11 cellular contexts compared by ENCODE assay signal in genomic region chr4:6601661-6602250, GRCh38. TPM values are rescaled to one million over a fixed set of nuclear protein-coding genes. Genes with fewer than 3 reads are reported as not detected.
DNase-seq lines count a peak whose midpoint lies in the region; ATAC-seq lines count a peak whose summit lies in the region.
"Had no signal": no experiment of that assay in that cellular context is flagged by ENCODE, and none has a peak within 500 bp of the region (broad histone marks: within the 10 kb centered on the region; RNA-seq: fewer than 3 reads in every experiment).

No MANE protein-coding gene starts in this region.

- H3K9me3 Mint-ChIP-seq in activated naive CD8-positive, alpha-beta T cell treated with anti-CD3 and anti-CD28 coated beads, Interleukin-2, amount 10 ng/mL, durations not matched to agents 7 days and 5 days, result peaks cover 16% of the 10 kb centered on the region
- H3K9me3 Mint-ChIP-seq in activated naive CD8-positive, alpha-beta T cell treated with anti-CD3 and anti-CD28 coated beads for 36 hours, result peaks cover 12% of the 10 kb centered on the region
- peaks cover 10% of the 10 kb centered on the region for H3K9me3 Mint-ChIP-seq in activated T-cell treated with anti-CD3 and anti-CD28 coated beads, Interleukin-2, amount 50 U/mL, for 24 hours

- no peaks in the 10 kb centered on the region for H3K4me1 Mint-ChIP-seq in activated naive CD8-positive, alpha-beta T cell treated with anti-CD3 and anti-CD28 coated beads, Interleukin-2, amount 10 ng/mL, durations not matched to agents 7 days and 5 days
- H3K4me1 Mint-ChIP-seq in activated naive CD8-positive, alpha-beta T cell treated with anti-CD3 and anti-CD28 coated beads for 36 hours, result no peaks in the 10 kb centered on the region
- no peaks in the 10 kb centered on the region for H3K4me1 Mint-ChIP-seq in activated T-cell treated with anti-CD3 and anti-CD28 coated beads, Interleukin-2, amount 50 U/mL, for 24 hours (ENCODE audit: low read depth)
- H3K4me1 Mint-ChIP-seq: CD4-positive, CD25-positive, alpha-beta regulatory T cell; GM23338 had no signal

- no peak for DNase-seq in activated naive CD8-positive, alpha-beta T cell treated with anti-CD3 and anti-CD28 coated beads, Interleukin-2, amount 10 ng/mL, durations not matched to agents 7 days and 5 days
- DNase-seq in activated naive CD8-positive, alpha-beta T cell treated with anti-CD3 and anti-CD28 coated beads for 36 hours, result no peak
- DNase-seq in MV-4-11 (lab: John Stamatoyannopoulos, UW) (peak; percentile 26), myocyte (ENCODE audit: low read depth) (peak; percentile 15)
- no peak for DNase-seq in central memory CD4-positive, alpha-beta T cell
- DNase-seq in activated T-cell treated with anti-CD3 and anti-CD28 coated beads, Interleukin-2, amount 50 U/mL, for 24 hours, result no peak
- DNase-seq: CD4-positive, CD25-positive, alpha-beta regulatory T cell; DMS53 had no signal

- no peaks in the 10 kb centered on the region for H3K27me3 Mint-ChIP-seq in activated naive CD8-positive, alpha-beta T cell treated with anti-CD3 and anti-CD28 coated beads, Interleukin-2, amount 10 ng/mL, durations not matched to agents 7 days and 5 days
- H3K27me3 Mint-ChIP-seq in activated naive CD8-positive, alpha-beta T cell treated with anti-CD3 and anti-CD28 coated beads for 36 hours, result no peaks in the 10 kb centered on the region
- H3K27me3 Mint-ChIP-seq in activated T-cell treated with anti-CD3 and anti-CD28 coated beads, Interleukin-2, amount 50 U/mL, for 24 hours, result no peaks in the 10 kb centered on the region
- H3K27me3 Mint-ChIP-seq: CD4-positive, CD25-positive, alpha-beta regulatory T cell had no signal

- H3K36me3 Mint-ChIP-seq in activated naive CD8-positive, alpha-beta T cell treated with anti-CD3 and anti-CD28 coated beads, Interleukin-2, amount 10 ng/mL, durations not matched to agents 7 days and 5 days, result peaks cover 47% of the 10 kb centered on the region
- H3K36me3 Mint-ChIP-seq in activated naive CD8-positive, alpha-beta T cell treated with anti-CD3 and anti-CD28 coated beads for 36 hours, result peaks cover 44% of the 10 kb centered on the region
- H3K36me3 Mint-ChIP-seq in activated T-cell treated with anti-CD3 and anti-CD28 coated beads, Interleukin-2, amount 50 U/mL, for 24 hours (ENCODE audit: low read depth), result peaks cover 91% of the 10 kb centered on the region

- ATAC-seq in activated naive CD8-positive, alpha-beta T cell treated with anti-CD3 and anti-CD28 coated beads, Interleukin-2, amount 10 ng/mL, durations not matched to agents 7 days and 5 days (ENCODE audit: low read depth), result peak; percentile 35
- no peak for ATAC-seq in GM19455 (IDR thresholded peaks at IDR 0.05; ENCODE audit: unreplicated experiment)
- ATAC-seq: GM12878, GM23338 had no signal

- no peak overlapping the region for H3K27ac Mint-ChIP-seq in activated naive CD8-positive, alpha-beta T cell treated with anti-CD3 and anti-CD28 coated beads, Interleukin-2, amount 10 ng/mL, durations not matched to agents 7 days and 5 days
- H3K27ac Mint-ChIP-seq in activated naive CD8-positive, alpha-beta T cell treated with anti-CD3 and anti-CD28 coated beads for 36 hours, result no peak overlapping the region
- no peak overlapping the region for H3K27ac Mint-ChIP-seq in activated T-cell treated with anti-CD3 and anti-CD28 coated beads, Interleukin-2, amount 50 U/mL, for 24 hours
- H3K27ac Mint-ChIP-seq: CD4-positive, CD25-positive, alpha-beta regulatory T cell; GM23338 had no signal

- H3K4me3 Mint-ChIP-seq in activated naive CD8-positive, alpha-beta T cell treated with anti-CD3 and anti-CD28 coated beads, Interleukin-2, amount 10 ng/mL, durations not matched to agents 7 days and 5 days, result no peak overlapping the region
- H3K4me3 Mint-ChIP-seq in activated naive CD8-positive, alpha-beta T cell treated with anti-CD3 and anti-CD28 coated beads for 36 hours, result no peak overlapping the region
- no peak overlapping the region for H3K4me3 Mint-ChIP-seq in activated T-cell treated with anti-CD3 and anti-CD28 coated beads, Interleukin-2, amount 50 U/mL, for 24 hours
- H3K4me3 Mint-ChIP-seq: CD4-positive, CD25-positive, alpha-beta regulatory T cell; GM23338 had no signal

- POLR2A ChIA-PET in activated naive CD8-positive, alpha-beta T cell treated with anti-CD3 and anti-CD28 coated beads, Interleukin-2, amount 10 ng/mL, durations not matched to agents 7 days and 5 days (lab: Charles Lee), result no interaction called here

RNA-seq across cellular contexts. Expression of gene MAN2B2, which starts 26.8 kb away (rescaled TPM):
- 10 to 100 TPM; 36.0 to 38.2 TPM for total RNA-seq in activated naive CD8-positive, alpha-beta T cell treated with anti-CD3 and anti-CD28 coated beads, Interleukin-2, amount 10 ng/mL, durations not matched to agents 7 days and 5 days
- 10 to 100 TPM; 10.6 to 10.9 TPM for total RNA-seq in activated naive CD8-positive, alpha-beta T cell treated with anti-CD3 and anti-CD28 coated beads for 36 hours
- 15.2 and 20.5 TPM in 2 replicates for total RNA-seq in myocyte
- polyA plus RNA-seq in myocyte (2012), result 37.6 TPM

RNA-seq across cellular contexts. Expression of gene MRFAP1, which starts 38.7 kb away (rescaled TPM):
- 100 to 1,000 TPM; 123 to 128 TPM for total RNA-seq in activated naive CD8-positive, alpha-beta T cell treated with anti-CD3 and anti-CD28 coated beads, Interleukin-2, amount 10 ng/mL, durations not matched to agents 7 days and 5 days
- total RNA-seq in activated naive CD8-positive, alpha-beta T cell treated with anti-CD3 and anti-CD28 coated beads for 36 hours, result 100 to 1,000 TPM; 107 to 109 TPM
- 122 and 128 TPM in 2 replicates for total RNA-seq in myocyte
- 326 TPM for polyA plus RNA-seq in myocyte (2012)

Comparison
In these comparisons a context has a peak if more than half of its experiments do, and no peak if none do; other contexts are left out.
1. DNase-seq: peak in MV-4-11 (single experiment) and myocyte (single experiment); none in activated naive CD8-positive, alpha-beta T cell treated with anti-CD3 and anti-CD28 coated beads, Interleukin-2, amount 10 ng/mL, durations not matched to agents 7 days and 5 days (single experiment), activated naive CD8-positive, alpha-beta T cell treated with anti-CD3 and anti-CD28 coated beads for 36 hours (single experiment), central memory CD4-positive, alpha-beta T cell (single experiment) and activated T-cell treated with anti-CD3 and anti-CD28 coated beads, Interleukin-2, amount 50 U/mL, for 24 hours (single experiment).